ENCODE assay signal across 10 cellular contexts in the genomic region with DNA sequence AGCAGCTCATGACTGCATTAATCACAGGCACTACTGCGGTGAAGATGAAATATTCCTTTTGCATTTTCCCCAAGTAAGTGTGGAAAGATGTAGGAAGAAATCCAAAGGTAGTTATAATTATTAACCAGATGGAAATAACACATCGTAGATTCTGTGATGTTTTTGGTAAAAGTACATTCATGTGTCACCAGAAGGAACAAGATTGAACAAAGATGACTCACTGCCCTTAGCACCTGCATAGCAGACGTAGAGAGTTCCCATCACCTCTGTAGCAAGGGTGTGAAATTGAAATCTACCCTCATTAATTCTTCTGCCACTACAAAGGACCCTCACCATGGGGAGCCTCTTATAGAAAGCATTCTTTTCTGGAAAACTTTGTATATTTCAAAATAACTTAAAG. TPM values are rescaled to one million over a fixed set of nuclear protein-coding genes. Genes with fewer than 3 reads are reported as not detected.
DNase-seq lines count a peak whose midpoint lies in the region; ATAC-seq and TF ChIP-seq lines count a peak whose summit lies in the region.
"Had no signal": no experiment of that assay in that cellular context is flagged by ENCODE, and none has a peak within 500 bp of the region (broad histone marks: within the 10 kb centered on the region; RNA-seq: fewer than 3 reads in every experiment).

No MANE protein-coding gene starts in this region.

- H3K4me2 ChIP-seq in GM23248 (ENCODE audit: unreplicated experiment) = no peak overlapping the region

- H3K36me3 ChIP-seq in GM23248 (ENCODE audit: low read depth) (no peaks in the 10 kb centered on the region), esophagus muscularis mucosa (no peaks in the 10 kb centered on the region), gastrocnemius medialis (no peaks in the 10 kb centered on the region)

- H3K9me2 ChIP-seq in GM23248 (ENCODE audit: insufficient read depth) = no peaks in the 10 kb centered on the region

- DNase-seq in GM23248 (peak; percentile 29), RKO (ENCODE audit: low spot score) (peak; percentile 35), esophagus muscularis mucosa (ENCODE audit: extremely low spot score) (no peak), gastrocnemius medialis (no peak), cardiac septum (ENCODE audit: low spot score) (no peak), NCI-H2107 (lab: John Stamatoyannopoulos, UW) (no peak)
- DNase-seq: NCI-H1694 treated with DMSO at 0.1 percent for 48 hours; NK-92 treated with Interleukin-12 subunit alpha and Interleukin-12 subunit beta, amount 100 ng/mL, for 24 hours had no signal

- H3K4me1 ChIP-seq in GM23248 (ENCODE audit: insufficient read depth) (peaks cover 69% of the 10 kb centered on the region), esophagus muscularis mucosa (peaks cover 27 to 84% (median 65%) of the 10 kb centered on the region in 4 donors), gastrocnemius medialis (peaks cover 45 to 56% of the 10 kb centered on the region in 2 donors)

- no peak overlapping the region for H3K4me3 ChIP-seq in GM23248
- H3K4me3 ChIP-seq in esophagus muscularis mucosa = no peak overlapping the region
- no peak overlapping the region for H3K4me3 ChIP-seq in gastrocnemius medialis

- no peaks in the 10 kb centered on the region for H3K9me3 ChIP-seq in GM23248 (ENCODE audit: low read depth)
- H3K9me3 ChIP-seq in esophagus muscularis mucosa = no peaks in the 10 kb centered on the region
- H3K9me3 ChIP-seq in gastrocnemius medialis = no peaks in the 10 kb centered on the region

- in situ Hi-C loops in GM23248 (cut with MboI) = no loop called here
- in situ Hi-C loops in gastrocnemius medialis (cut with MboI; ENCODE audit: low sequenced_read_pairs in 4 of 4) = no loop called here

- TF ChIP-seq CTCF in esophagus muscularis mucosa (IDR thresholded peaks at IDR 0.05) (no peak), gastrocnemius medialis (IDR thresholded peaks at IDR 0.05 in 4 of 5, conservative IDR thresholded peaks at IDR 0.05 in 1 of 5) (no peak)

- WGBS in GM23248 (ENCODE audit: low coverage in 1 of 2, low lambda C conversion rate in 2 of 2, missing lambda C conversion rate in 2 of 2), 2 experiments = 72 to 80% methylated on average over 3 of the region's 3 CpGs
- 58% methylated on average over 3 of the region's 3 CpGs for WGBS in esophagus muscularis mucosa

- no peak overlapping the region for H3K9ac ChIP-seq in GM23248

- H2AFZ ChIP-seq in GM23248 = no peak overlapping the region

- no peaks in the 10 kb centered on the region; the same call in 1 of the 2 replicates for H4K20me1 ChIP-seq in GM23248 (ENCODE audit: insufficient read depth)

- H3K27ac ChIP-seq in GM23248 (no peak overlapping the region), esophagus muscularis mucosa (replicated peaks in 1 of 4) (peak overlapping the region; percentile 7 to 22 (median 19)), gastrocnemius medialis (peak overlapping the region; percentile 3 to 48 (median 24))

- TF ChIP-seq EP300 in esophagus muscularis mucosa (IDR thresholded peaks at IDR 0.05) = no peak

- peaks cover 94% of the 10 kb centered on the region for H3K79me2 ChIP-seq in GM23248 (ENCODE audit: insufficient read depth)

- intact Hi-C loops in esophagus muscularis mucosa (cut with DNase I) (loop anchor here (10.0 kb wide), 1 partner anchor 628 kb away; a partner anchor contains a TSS), gastrocnemius medialis (cut with DNase I; ENCODE audit: low total_unique reads) (no loop called here), cardiac septum (cut with DNase I) (no loop called here)

- ATAC-seq in gastrocnemius medialis (no peak), HG03432 (IDR thresholded peaks at IDR 0.05; ENCODE audit: unreplicated experiment) (no peak), GM21529 (IDR thresholded peaks at IDR 0.05; ENCODE audit: unreplicated experiment) (no peak)

- peaks cover 64% of the 10 kb centered on the region for H3F3A ChIP-seq in GM23248 (ENCODE audit: insufficient read depth)

- TF ChIP-seq POLR2A in esophagus muscularis mucosa (IDR thresholded peaks at IDR 0.05; ENCODE audit: low read depth) = no peak
- TF ChIP-seq POLR2A in gastrocnemius medialis (IDR thresholded peaks at IDR 0.05) = no peak

- H3K27me3 ChIP-seq in GM23248 (replicated peaks; ENCODE audit: insufficient read depth) (no peaks in the 10 kb centered on the region), esophagus muscularis mucosa (no peaks in the 10 kb centered on the region), gastrocnemius medialis (no peaks in the 10 kb centered on the region)

RNA-seq across cellular contexts. Expression of a gene that starts 37.0 kb away (rescaled TPM):
- total RNA-seq in GM23248 (2014; rRNA removed; shearing (Covaris generic)) = 19.1 and 21.1 TPM in 2 replicates
- polyA plus RNA-seq in GM23248 (2016; fragmentation: Nextera tagmentation; extraction: Ambion mirVana) = 6.6 and 6.8 TPM in 2 replicates
- total RNA-seq in esophagus muscularis mucosa (10 to 100 TPM; 19.1 to 27.4 (median 23.9) TPM), gastrocnemius medialis (10 to 100 TPM; 15.4 to 44.8 (median 18.3) TPM), cardiac septum (13.2 TPM)

Comparison
In these comparisons a context has a peak if more than half of its experiments do, and no peak if none do; other contexts are left out.
1. DNase-seq: peak in GM23248 (single experiment) and RKO (single experiment); none in esophagus muscularis mucosa (single experiment), gastrocnemius medialis (0 of 2), cardiac septum (single experiment) and NCI-H2107 (single experiment).